In genomic region chr21:26794597-26795397, GRCh38 we compare ENCODE assay signal across 1 cellular context.
TF ChIP-seq lines count a peak whose summit lies in the region.

No MANE protein-coding gene starts in this region.

TF ChIP-seq in HEK293, 187 proteins besides CTCF, POLR2A, EP300 and RAD21:
- TF ChIP-seq ZNF146 (tag by site-specific recombination; IDR thresholded peaks at IDR 0.05), result peak; percentile 97
- no peak for TF ChIP-seq YY2 (tag by site-specific recombination; IDR thresholded peaks at IDR 0.05)
- TF ChIP-seq ZNF280D (tag by site-specific recombination; IDR thresholded peaks at IDR 0.05), result peak; percentile 35; the same call in 1 of the 2 replicates
